In genomic region chr7:27130540-27131389, GRCh38 we compare ENCODE assay signal across 8 cellular contexts. TPM values are rescaled to one million over a fixed set of nuclear protein-coding genes. Genes with fewer than 3 reads are reported as not detected.
DNase-seq lines count a peak whose midpoint lies in the region; TF ChIP-seq lines count a peak whose summit lies in the region.

TSS of gene HOXA4 (minus strand) at chr7:27130757. CDS start at chr7:27130733, 24 bp downstream.

- peak; percentile 95 for DNase-seq in ELR (ENCODE audit: low read depth)
- peak; percentile 95 for DNase-seq in NB4 (ENCODE audit: low read depth)
- DNase-seq in activated CD4-positive, alpha-beta T cell treated with anti-CD3 and anti-CD28 coated beads, Interleukin-2, amount 10 ng/mL, durations not matched to agents 24 days and 14 days: peak; percentile 91
- DNase-seq in dermis blood vessel endothelial cell: peak; percentile 96
- DNase-seq in medulla oblongata (ENCODE audit: extremely low spot score): peak; percentile 94
- DNase-seq in stimulated activated CD8-positive, alpha-beta memory T cell treated with anti-CD3 and anti-CD28 coated beads, Interleukin-12 subunit alpha, Interleukin-12 subunit beta, amount 100 ng/mL, for 1 hour (ENCODE audit: low read depth): peak; percentile 43
- no peak for DNase-seq in NCI-H1105 (lab: John Stamatoyannopoulos, UW)
- DNase-seq in GM19240 (ENCODE audit: insufficient read length, low spot score): no peak

- peaks cover 53% of the 10 kb centered on the region for H3K27me3 Mint-ChIP-seq in activated CD4-positive, alpha-beta T cell treated with anti-CD3 and anti-CD28 coated beads, Interleukin-2, amount 10 ng/mL, durations not matched to agents 24 days and 14 days

- intact Hi-C loops in activated CD4-positive, alpha-beta T cell treated with anti-CD3 and anti-CD28 coated beads, Interleukin-2, amount 10 ng/mL, durations not matched to agents 24 days and 14 days (cut with micrococcal nuclease): loop anchor here (5.0 kb wide), 1 partner anchor 33 kb away; the partner anchor contains the start of gene HOXA1

- H3K4me1 Mint-ChIP-seq in activated CD4-positive, alpha-beta T cell treated with anti-CD3 and anti-CD28 coated beads, Interleukin-2, amount 10 ng/mL, durations not matched to agents 24 days and 14 days: peaks cover 14% of the 10 kb centered on the region

- H3K4me3 ChIP-seq in NB4 (ENCODE audit: low read depth, low read length): peak within 1 kb of the TSS; percentile 66

- peaks cover 3% of the 10 kb centered on the region for H3K9me3 Mint-ChIP-seq in activated CD4-positive, alpha-beta T cell treated with anti-CD3 and anti-CD28 coated beads, Interleukin-2, amount 10 ng/mL, durations not matched to agents 24 days and 14 days

- H3K4me3 Mint-ChIP-seq in activated CD4-positive, alpha-beta T cell treated with anti-CD3 and anti-CD28 coated beads, Interleukin-2, amount 10 ng/mL, durations not matched to agents 24 days and 14 days: peak within 1 kb of the TSS; percentile 66

- H3K27ac Mint-ChIP-seq in activated CD4-positive, alpha-beta T cell treated with anti-CD3 and anti-CD28 coated beads, Interleukin-2, amount 10 ng/mL, durations not matched to agents 24 days and 14 days: no peak within 1 kb of the TSS

- peak; percentile 76 for TF ChIP-seq POLR2A in NB4 (IDR thresholded peaks at IDR 0.05; ENCODE audit: extremely low read depth, insufficient read length)

- peaks cover 1% of the 10 kb centered on the region for H3K36me3 Mint-ChIP-seq in activated CD4-positive, alpha-beta T cell treated with anti-CD3 and anti-CD28 coated beads, Interleukin-2, amount 10 ng/mL, durations not matched to agents 24 days and 14 days (ENCODE audit: low read depth)

- no peak for TF ChIP-seq CTCF in NB4 (IDR thresholded peaks at IDR 0.05; ENCODE audit: low read depth, low read length)

RNA-seq across cellular contexts. Expression of gene HOXA4, which starts in this region (rescaled TPM):
- total RNA-seq in activated CD4-positive, alpha-beta T cell treated with anti-CD3 and anti-CD28 coated beads, Interleukin-2, amount 10 ng/mL, durations not matched to agents 24 days and 14 days: not detected in 2 replicates
- 0.34 and 0.65 TPM in 2 replicates for total RNA-seq in dermis blood vessel endothelial cell

Comparison
In these comparisons a context has a peak if more than half of its experiments do, and no peak if none do; other contexts are left out.
1. Peak in DNase-seq in activated CD4-positive, alpha-beta T cell treated with anti-CD3 and anti-CD28 coated beads, Interleukin-2, amount 10 ng/mL, durations not matched to agents 24 days and 14 days; RNA of the gene not detected or under 1 TPM.
2. Peak in DNase-seq in dermis blood vessel endothelial cell; RNA of the gene not detected or under 1 TPM.
3. DNase-seq: peak in ELR (single experiment), NB4 (single experiment), medulla oblongata (single experiment) and stimulated activated CD8-positive, alpha-beta memory T cell treated with anti-CD3 and anti-CD28 coated beads, Interleukin-12 subunit alpha, Interleukin-12 subunit beta, amount 100 ng/mL, for 1 hour (single experiment); none in NCI-H1105 (single experiment) and GM19240 (single experiment).